12 cellular contexts compared by ENCODE assay signal in genomic region chr2:120779781-120780283, GRCh38. TPM values are rescaled to one million over a fixed set of nuclear protein-coding genes. Genes with fewer than 3 reads are reported as not detected.
A peak's percentile ranks its signal among the peaks of the same experiment; 100 is the strongest.
DNase-seq lines count a peak whose midpoint lies in the region; ATAC-seq, FAIRE-seq and TF ChIP-seq lines count a peak whose summit lies in the region.
"Had no signal": no experiment of that assay in that cellular context is flagged by ENCODE, and none has a peak within 500 bp of the region (broad histone marks: within the 10 kb centered on the region; RNA-seq: fewer than 3 reads in every experiment).

No MANE protein-coding gene starts in this region.

- intact Hi-C loops in Right ventricle myocardium superior (cut with DNase I) (no loop called here), head of caudate nucleus (cut with DNase I) (no loop called here)

- FAIRE-seq in urothelium cell line (lab: Jason Lieb, UNC) (peak; percentile 97), frontal cortex (lab: Jason Lieb, UNC) (no peak)

- no peaks in the 10 kb centered on the region for H3K36me3 ChIP-seq in cardiac muscle cell
- H3K36me3 ChIP-seq: BE2C had no signal

- H3K4me3 ChIP-seq in cardiac muscle cell, result no peak overlapping the region

- H3K27ac ChIP-seq in cardiac muscle cell, result no peak overlapping the region

- H3K4me1 ChIP-seq in cardiac muscle cell (ENCODE audit: low read depth), result peaks cover 8% of the 10 kb centered on the region

- DNase-seq in cardiac muscle cell (ENCODE audit: low read depth in 1 of 2, low spot score in 1 of 2), result peak; percentile 42 to 67
- DNase-seq in Right ventricle myocardium superior, result no peak
- DNase-seq in T1000 (lab: John Stamatoyannopoulos, UW), result peak; percentile 26
- DNase-seq in head of caudate nucleus, result peak in 38 of 42 donors; percentile 26 to 88 (median 60)
- peak; percentile 77 for DNase-seq in urothelium cell line (ENCODE audit: low spot score)
- DNase-seq in SKM-1 treated with dmso at 0.1 percent for 144 hours (lab: John Stamatoyannopoulos, UW; ENCODE audit: unreplicated experiment), result no peak
- DNase-seq in NCI-H510A (lab: John Stamatoyannopoulos, UW), result no peak
- DNase-seq in frontal cortex (ENCODE audit: low spot score in 2 of 2), result no peak
- DNase-seq: activated naive CD8-positive, alpha-beta T cell treated with anti-CD3 and anti-CD28 coated beads, Interleukin-2, amount 10 ng/mL, durations not matched to agents 7 days and 5 days; NCI-H1105 had no signal

- H3K9me3 ChIP-seq in cardiac muscle cell (ENCODE audit: low read depth), result no peaks in the 10 kb centered on the region
- H3K9me3 ChIP-seq: BE2C had no signal

- H3K27me3 ChIP-seq in cardiac muscle cell, result no peaks in the 10 kb centered on the region
- H3K27me3 ChIP-seq: BE2C had no signal

- no peak for ATAC-seq in Right ventricle myocardium superior (ENCODE audit: poor library complexity)

- peak; percentile 42 for TF ChIP-seq CTCF in cardiac muscle cell (IDR thresholded peaks at IDR 0.05; ENCODE audit: low read depth, low read length)

RNA-seq across cellular contexts. Expression of gene GLI2, which starts 44.2 kb away (rescaled TPM):
- total RNA-seq in cardiac muscle cell, result 9.5 and 13.8 TPM in 2 replicates
- polyA plus RNA-seq in cardiac muscle cell, result 2.0 and 6.2 TPM in 2 replicates
- total RNA-seq in Right ventricle myocardium superior, result 1.3 TPM
- total RNA-seq in frontal cortex, result 0.41 TPM
- total RNA-seq: pulmonary artery endothelial cell had no signal

Comparison
In these comparisons a context has a peak if more than half of its experiments do, and no peak if none do; other contexts are left out.
1. DNase-seq: peak in cardiac muscle cell (2 of 2), T1000 (single experiment), head of caudate nucleus (38 of 42) and urothelium cell line (single experiment); none in Right ventricle myocardium superior (single experiment), SKM-1 treated with dmso at 0.1 percent for 144 hours (single experiment), NCI-H510A (single experiment) and frontal cortex (0 of 2).